8 cellular contexts compared by ENCODE assay signal in genomic region chr19:14479985-14480694, GRCh38. TPM values are rescaled to one million over a fixed set of nuclear protein-coding genes. Genes with fewer than 3 reads are reported as not detected.
A peak's percentile ranks its signal among the peaks of the same experiment; 100 is the strongest.
DNase-seq lines count a peak whose midpoint lies in the region; ATAC-seq and TF ChIP-seq lines count a peak whose summit lies in the region.

No MANE protein-coding gene starts in this region.

- peak overlapping the region; percentile 21 for H3K4me3 ChIP-seq in GM12875 (ENCODE audit: low read depth, low read length)
- H3K4me3 ChIP-seq in PC-9: no peak overlapping the region
- H3K4me3 ChIP-seq in cardiac muscle cell: no peak overlapping the region
- no peak overlapping the region for H3K4me3 ChIP-seq in smooth muscle cell

- CTCF ChIA-PET in PC-9 (lab: Charles Lee): interaction anchor here (0.5 kb wide), 1 partner anchor 30 kb away, joined by 4 read pairs; no protein-coding TSS in a partner anchor

- H3K9me3 ChIP-seq in PC-9 (ENCODE audit: insufficient read depth, low read depth) (no peaks in the 10 kb centered on the region), cardiac muscle cell (ENCODE audit: low read depth) (no peaks in the 10 kb centered on the region), smooth muscle cell (replicated peaks; ENCODE audit: low read depth) (no peaks in the 10 kb centered on the region)

- DNase-seq in PC-9: peak in 1 of 2 experiments; percentile 47
- DNase-seq in activated effector memory CD4-positive, alpha-beta T cell treated with Interleukin-2 at 50 U/mL for 16 hours: peak; percentile 53
- DNase-seq in cardiac muscle cell (ENCODE audit: low read depth in 1 of 2, low spot score in 1 of 2): peak; percentile 43 to 64
- peak; percentile 5 for DNase-seq in smooth muscle cell (lab: John Stamatoyannopoulos, UW; ENCODE audit: unreplicated experiment)
- DNase-seq in ureter (ENCODE audit: low spot score): no peak
- no peak for DNase-seq in NCI-H146 treated with DMSO at 0.1 percent for 48 hours (lab: John Stamatoyannopoulos, UW; ENCODE audit: unreplicated experiment)

- no peak overlapping the region for H2AFZ ChIP-seq in PC-9
- no peak overlapping the region for H2AFZ ChIP-seq in smooth muscle cell (ENCODE audit: low read depth)

- peaks cover 37% of the 10 kb centered on the region for H3K36me3 ChIP-seq in PC-9 (ENCODE audit: low read depth)
- H3K36me3 ChIP-seq in cardiac muscle cell: no peaks in the 10 kb centered on the region
- no peaks in the 10 kb centered on the region for H3K36me3 ChIP-seq in smooth muscle cell (ENCODE audit: low read depth)

- H3K4me1 ChIP-seq in PC-9 (replicated peaks; ENCODE audit: insufficient read depth): peaks cover 30% of the 10 kb centered on the region
- no peaks in the 10 kb centered on the region for H3K4me1 ChIP-seq in cardiac muscle cell (ENCODE audit: low read depth)
- peaks cover 8% of the 10 kb centered on the region for H3K4me1 ChIP-seq in smooth muscle cell (ENCODE audit: low read depth)

- intact Hi-C loops in PC-9 (cut with micrococcal nuclease; ENCODE audit: unreplicated experiment): loop anchor here (5.0 kb wide), 2 partner anchors 37 to 343 kb away; partner anchors contain the start of genes ASF1B and DNAJB1

- ATAC-seq in HG02973 (IDR thresholded peaks at IDR 0.05; ENCODE audit: unreplicated experiment): no peak

- POLR2A ChIA-PET in PC-9 (lab: Charles Lee; ENCODE audit: unreplicated experiment): interaction anchor here (0.7 kb wide), 1 partner anchor 343 kb away, joined by 4 read pairs; no protein-coding TSS in a partner anchor

- H3K9ac ChIP-seq in smooth muscle cell (ENCODE audit: low read depth): no peak overlapping the region

- H4K20me1 ChIP-seq in PC-9 (ENCODE audit: insufficient read depth): peaks cover 67% of the 10 kb centered on the region
- peaks cover 53% of the 10 kb centered on the region for H4K20me1 ChIP-seq in smooth muscle cell (ENCODE audit: low read depth)

- TF ChIP-seq CTCF in GM12875 (IDR thresholded peaks at IDR 0.05; ENCODE audit: borderline replicate concordance, insufficient read depth, low read depth, low read length): peak; percentile 96
- TF ChIP-seq CTCF in PC-9 (conservative IDR thresholded peaks at IDR 0.05): peak; percentile 94
- TF ChIP-seq CTCF in cardiac muscle cell (IDR thresholded peaks at IDR 0.05; ENCODE audit: low read depth, low read length): peak; percentile 83
- peak; percentile 86 for TF ChIP-seq CTCF in smooth muscle cell (IDR thresholded peaks at IDR 0.05; ENCODE audit: borderline replicate concordance, insufficient read depth, poor library complexity, severe bottlenecking)

- H3K27me3 ChIP-seq in PC-9 (ENCODE audit: insufficient read depth, low read depth): no peaks in the 10 kb centered on the region
- H3K27me3 ChIP-seq in cardiac muscle cell: no peaks in the 10 kb centered on the region
- no peaks in the 10 kb centered on the region for H3K27me3 ChIP-seq in smooth muscle cell (ENCODE audit: low read depth)

- H3K79me2 ChIP-seq in PC-9 (ENCODE audit: low read depth): peaks cover 26% of the 10 kb centered on the region
- no peaks in the 10 kb centered on the region for H3K79me2 ChIP-seq in smooth muscle cell (ENCODE audit: low read depth)

- H3K27ac ChIP-seq in PC-9 (no peak overlapping the region), cardiac muscle cell (no peak overlapping the region), smooth muscle cell (ENCODE audit: low read depth) (no peak overlapping the region)

- WGBS in smooth muscle cell (ENCODE audit: low lambda C conversion rate): 67% methylated on average over 39 of the region's 42 CpGs

- H3K4me2 ChIP-seq in PC-9 (no peak overlapping the region), smooth muscle cell (no peak overlapping the region)

- BruUV-seq in PC-9 (replicated peaks; lab: Mats Ljungman, UMichigan): no TSS peak

- H3F3A ChIP-seq in PC-9 (ENCODE audit: insufficient read depth, low read depth) (peaks cover 88% of the 10 kb centered on the region), smooth muscle cell (ENCODE audit: low read depth) (no peaks in the 10 kb centered on the region)

- no peaks in the 10 kb centered on the region for H3K9me2 ChIP-seq in PC-9 (ENCODE audit: insufficient read depth)

RNA-seq across cellular contexts. Expression of gene PTGER1, which starts 5.0 kb away (rescaled TPM):
- 1.4 TPM in 2 replicates for total RNA-seq in PC-9 (2021)
- total RNA-seq in cardiac muscle cell: 0.42 TPM in 1 of 2 replicates, not detected in the other
- 0.36 and 0.75 TPM in 2 replicates for polyA plus RNA-seq in cardiac muscle cell
- total RNA-seq in smooth muscle cell: 0.27 TPM in 1 of 2 replicates, not detected in the other
- 1.0 TPM in 1 of 2 replicates, not detected in the other for polyA plus RNA-seq in smooth muscle cell
- 3.0 TPM for total RNA-seq in ureter

RNA-seq across cellular contexts. Expression of gene GIPC1, which starts 15.8 kb away (rescaled TPM):
- total RNA-seq in PC-9 (2021) (205 and 259 TPM in 2 replicates), cardiac muscle cell (133 and 172 TPM in 2 replicates), smooth muscle cell (73.0 and 81.8 TPM in 2 replicates), ureter (141 TPM)
- polyA plus RNA-seq in cardiac muscle cell (117 and 145 TPM in 2 replicates), smooth muscle cell (142 and 178 TPM in 2 replicates)

RNA-seq across cellular contexts. Expression of gene DNAJB1, which starts 38.1 kb away (rescaled TPM):
- total RNA-seq in PC-9 (2021) (159 and 199 TPM in 2 replicates), cardiac muscle cell (41.8 and 56.4 TPM in 2 replicates), smooth muscle cell (96.1 and 114 TPM in 2 replicates), ureter (81.6 TPM)
- polyA plus RNA-seq in cardiac muscle cell (76.5 and 82.8 TPM in 2 replicates), smooth muscle cell (152 and 175 TPM in 2 replicates)

RNA-seq across cellular contexts. Expression of gene PKN1, which starts 47.0 kb away (rescaled TPM):
- total RNA-seq in PC-9 (2021) (257 and 417 TPM in 2 replicates), cardiac muscle cell (123 and 147 TPM in 2 replicates), smooth muscle cell (19.0 and 28.0 TPM in 2 replicates), ureter (51.7 TPM)
- polyA plus RNA-seq in cardiac muscle cell (109 and 132 TPM in 2 replicates), smooth muscle cell (64.8 and 72.2 TPM in 2 replicates)

RNA-seq across cellular contexts. Expression of gene TECR, which starts 49.3 kb away (rescaled TPM):
- total RNA-seq in PC-9 (2021) (212 and 294 TPM in 2 replicates), cardiac muscle cell (77.4 and 83.1 TPM in 2 replicates), smooth muscle cell (80.6 and 86.1 TPM in 2 replicates), ureter (104 TPM)
- polyA plus RNA-seq in cardiac muscle cell (245 and 345 TPM in 2 replicates), smooth muscle cell (216 and 252 TPM in 2 replicates)

Comparison
In these comparisons a context has a peak if more than half of its experiments do, and no peak if none do; other contexts are left out.
1. DNase-seq: peak in activated effector memory CD4-positive, alpha-beta T cell treated with Interleukin-2 at 50 U/mL for 16 hours (single experiment), cardiac muscle cell (2 of 2) and smooth muscle cell (single experiment); none in ureter (single experiment) and NCI-H146 treated with DMSO at 0.1 percent for 48 hours (single experiment).
2. Peak in every context shown above with its lines, with median percentiles within 50 percentile points of each other: CTCF ChIP-seq.